1 cellular context compared by ENCODE assay signal in the genomic region with DNA sequence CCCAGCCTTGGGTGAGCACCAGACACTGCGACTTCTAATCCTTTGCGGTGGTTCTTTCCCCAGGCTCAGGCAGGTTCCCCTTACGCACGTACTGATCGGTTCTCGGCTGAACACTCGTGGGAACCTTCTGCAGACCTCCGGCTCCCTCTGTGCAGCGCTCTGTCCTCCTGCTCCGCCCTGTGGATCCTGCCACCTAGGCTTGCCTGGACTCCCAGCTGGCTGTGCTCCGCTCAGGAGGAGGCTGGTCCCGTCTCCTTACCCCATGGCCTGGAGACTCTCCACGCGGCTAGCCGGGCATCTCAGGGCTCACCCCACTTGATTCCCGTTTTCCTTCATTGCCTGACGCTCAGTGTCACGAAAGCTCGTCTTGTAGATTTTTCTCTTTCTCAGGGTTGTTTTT.
TF ChIP-seq lines count a peak whose summit lies in the region.

No MANE protein-coding gene starts in this region.

TF ChIP-seq in IMR-90, 13 proteins besides CTCF, POLR2A, EP300 and RAD21:
- TF ChIP-seq RFX5 (IDR thresholded peaks at IDR 0.05; ENCODE audit: low read depth, low read length) (no peak), FOS (IDR thresholded peaks at IDR 0.05; ENCODE audit: low read depth, low read length) (no peak), NFE2L2 (IDR thresholded peaks at IDR 0.05; ENCODE audit: low read depth, low read length) (no peak), MAZ (IDR thresholded peaks at IDR 0.05; ENCODE audit: borderline replicate concordance, low read depth, low read length) (no peak), MAFK (IDR thresholded peaks at IDR 0.05; ENCODE audit: low read depth, low read length) (no peak), RCOR1 (IDR thresholded peaks at IDR 0.05; ENCODE audit: insufficient replicate concordance, low read length) (no peak), MXI1 (IDR thresholded peaks at IDR 0.05; ENCODE audit: borderline replicate concordance, low read depth, low read length) (no peak), CEBPB (IDR thresholded peaks at IDR 0.05; ENCODE audit: low read depth, low read length) (no peak), BHLHE40 (IDR thresholded peaks at IDR 0.05; ENCODE audit: low read depth, low read length) (no peak), SMC3 (IDR thresholded peaks at IDR 0.05; ENCODE audit: low read depth, low read length) (no peak), CHD1 (IDR thresholded peaks at IDR 0.05; ENCODE audit: low read depth, low read length) (no peak)
- TF ChIP-seq, protein P1, sequence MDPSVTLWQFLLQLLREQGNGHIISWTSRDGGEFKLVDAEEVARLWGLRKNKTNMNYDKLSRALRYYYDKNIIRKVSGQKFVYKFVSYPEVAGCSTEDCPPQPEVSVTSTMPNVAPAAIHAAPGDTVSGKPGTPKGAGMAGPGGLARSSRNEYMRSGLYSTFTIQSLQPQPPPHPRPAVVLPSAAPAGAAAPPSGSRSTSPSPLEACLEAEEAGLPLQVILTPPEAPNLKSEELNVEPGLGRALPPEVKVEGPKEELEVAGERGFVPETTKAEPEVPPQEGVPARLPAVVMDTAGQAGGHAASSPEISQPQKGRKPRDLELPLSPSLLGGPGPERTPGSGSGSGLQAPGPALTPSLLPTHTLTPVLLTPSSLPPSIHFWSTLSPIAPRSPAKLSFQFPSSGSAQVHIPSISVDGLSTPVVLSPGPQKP (IDR thresholded peaks at IDR 0.05; ENCODE audit: borderline replicate concordance, low read depth, low read length), result no peak
- TF ChIP-seq, protein P2, sequence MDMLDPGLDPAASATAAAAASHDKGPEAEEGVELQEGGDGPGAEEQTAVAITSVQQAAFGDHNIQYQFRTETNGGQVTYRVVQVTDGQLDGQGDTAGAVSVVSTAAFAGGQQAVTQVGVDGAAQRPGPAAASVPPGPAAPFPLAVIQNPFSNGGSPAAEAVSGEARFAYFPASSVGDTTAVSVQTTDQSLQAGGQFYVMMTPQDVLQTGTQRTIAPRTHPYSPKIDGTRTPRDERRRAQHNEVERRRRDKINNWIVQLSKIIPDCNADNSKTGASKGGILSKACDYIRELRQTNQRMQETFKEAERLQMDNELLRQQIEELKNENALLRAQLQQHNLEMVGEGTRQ (IDR thresholded peaks at IDR 0.05; ENCODE audit: low read depth, low read length), result no peak
